ENCODE assay signal across 1 cellular context in genomic region chr5:177409043-177409801, GRCh38.
A peak's percentile ranks its signal among the peaks of the same experiment; 100 is the strongest.
TF ChIP-seq lines count a peak whose summit lies in the region.

F12 (minus strand) TSS chr5:177409564; CDS start chr5:177409527, 37 bp downstream.

TF ChIP-seq in HepG2, 621 proteins besides CTCF, POLR2A, EP300 and RAD21 (continued from another document and continues in another):
- TF ChIP-seq BCLAF1 (IDR thresholded peaks at IDR 0.05) (no peak), ZMYM2 (CRISPR knock-in tag; IDR thresholded peaks at IDR 0.05) (peak; percentile 76; the same call in 1 of the 2 replicates), ETV5 (CRISPR knock-in tag; IDR thresholded peaks at IDR 0.05; ENCODE audit: borderline replicate concordance) (peak; percentile 62; the same call in 1 of the 2 replicates), ETV6 (CRISPR knock-in tag; conservative IDR thresholded peaks at IDR 0.05) (no peak), ZBTB21 (CRISPR knock-in tag; IDR thresholded peaks at IDR 0.05) (no peak), SRY (CRISPR knock-in tag; IDR thresholded peaks at IDR 0.05) (no peak), ATM (IDR thresholded peaks at IDR 0.05; ENCODE audit: borderline replicate concordance) (no peak), RFXANK (CRISPR knock-in tag; IDR thresholded peaks at IDR 0.05) (no peak), NR2F1 (CRISPR knock-in tag; IDR thresholded peaks at IDR 0.05) (peak in 1 of 2 experiments; percentile 60; a peak in 1 of 4 replicates), SNAPC4 (CRISPR knock-in tag; IDR thresholded peaks at IDR 0.05) (no peak), ZNF773 (CRISPR knock-in tag; IDR thresholded peaks at IDR 0.05; ENCODE audit: borderline replicate concordance) (no peak), ZNF160 (CRISPR knock-in tag; IDR thresholded peaks at IDR 0.05) (no peak), CC2D1A (CRISPR knock-in tag; IDR thresholded peaks at IDR 0.05) (no peak), ZNF20 (CRISPR knock-in tag; IDR thresholded peaks at IDR 0.05) (no peak), ZNF576 (CRISPR knock-in tag; IDR thresholded peaks at IDR 0.05) (no peak), ZNF766 (CRISPR knock-in tag; IDR thresholded peaks at IDR 0.05; ENCODE audit: borderline replicate concordance) (no peak), MYC (CRISPR knock-in tag; IDR thresholded peaks at IDR 0.05; ENCODE audit: borderline replicate concordance) (peak; percentile 65; the same call in 1 of the 2 replicates), ZNF546 (CRISPR knock-in tag; conservative IDR thresholded peaks at IDR 0.05) (no peak), ZNF205 (CRISPR knock-in tag; IDR thresholded peaks at IDR 0.05) (no peak), SMYD3 (CRISPR knock-in tag; IDR thresholded peaks at IDR 0.05) (no peak), ZNF660 (CRISPR knock-in tag; IDR thresholded peaks at IDR 0.05; ENCODE audit: borderline replicate concordance, low read depth) (no peak), STAG1 (CRISPR knock-in tag; IDR thresholded peaks at IDR 0.05) (no peak), ZBTB3 (CRISPR knock-in tag; IDR thresholded peaks at IDR 0.05; ENCODE audit: borderline replicate concordance, low read depth) (no peak), ZMAT3 (CRISPR knock-in tag; conservative IDR thresholded peaks at IDR 0.05) (no peak), XBP1 (CRISPR knock-in tag; IDR thresholded peaks at IDR 0.05) (no peak), RARG (CRISPR knock-in tag; IDR thresholded peaks at IDR 0.05; ENCODE audit: low read depth) (no peak), ZNF232 (CRISPR knock-in tag; IDR thresholded peaks at IDR 0.05; ENCODE audit: borderline replicate concordance) (no peak), ZNF17 (CRISPR knock-in tag; IDR thresholded peaks at IDR 0.05) (no peak), TMF1 (CRISPR knock-in tag; IDR thresholded peaks at IDR 0.05; ENCODE audit: low read depth) (no peak), HOXA9 (CRISPR knock-in tag; IDR thresholded peaks at IDR 0.05; ENCODE audit: borderline replicate concordance) (no peak), PREB (CRISPR knock-in tag; IDR thresholded peaks at IDR 0.05) (no peak), ZC3H13 (CRISPR knock-in tag; IDR thresholded peaks at IDR 0.05) (no peak), TFDP1 (CRISPR knock-in tag; IDR thresholded peaks at IDR 0.05; ENCODE audit: borderline replicate concordance) (no peak), HNF4G (IDR thresholded peaks at IDR 0.05; ENCODE audit: borderline replicate concordance, low read depth, low read length) (peak; percentile 96), HNF4G (CRISPR knock-in tag; IDR thresholded peaks at IDR 0.05; ENCODE audit: borderline replicate concordance, low read depth) (peak; percentile 90), ZNF780A (CRISPR knock-in tag; IDR thresholded peaks at IDR 0.05) (no peak), MTF2 (CRISPR knock-in tag; IDR thresholded peaks at IDR 0.05; ENCODE audit: borderline replicate concordance) (no peak), ZBTB1 (CRISPR knock-in tag; IDR thresholded peaks at IDR 0.05; ENCODE audit: borderline replicate concordance) (no peak), ZNF367 (CRISPR knock-in tag; IDR thresholded peaks at IDR 0.05; ENCODE audit: borderline replicate concordance) (no peak), HOXA5 (CRISPR knock-in tag; IDR thresholded peaks at IDR 0.05) (no peak), ZNF598 (CRISPR knock-in tag; IDR thresholded peaks at IDR 0.05; ENCODE audit: borderline replicate concordance) (no peak), RFX5 (IDR thresholded peaks at IDR 0.05; ENCODE audit: low read depth, low read length) (no peak), FIP1L1 (IDR thresholded peaks at IDR 0.05; ENCODE audit: borderline replicate concordance, insufficient read depth, low read depth, low read length) (no peak), TCF7L2 (IDR thresholded peaks at IDR 0.05; ENCODE audit: low read depth, low read length) (no peak), ZNF558 (CRISPR knock-in tag; IDR thresholded peaks at IDR 0.05; ENCODE audit: borderline replicate concordance) (no peak), ATF6 (CRISPR knock-in tag; conservative IDR thresholded peaks at IDR 0.05) (no peak), TRIM24 (CRISPR knock-in tag; IDR thresholded peaks at IDR 0.05) (no peak), ZNF276 (CRISPR knock-in tag; IDR thresholded peaks at IDR 0.05; ENCODE audit: low read depth) (no peak), ZNF382 (CRISPR knock-in tag; IDR thresholded peaks at IDR 0.05; ENCODE audit: borderline replicate concordance) (no peak), ATF2 (CRISPR knock-in tag; IDR thresholded peaks at IDR 0.05) (no peak), GABPA (IDR thresholded peaks at IDR 0.05; ENCODE audit: low read depth, low read length) (no peak), GABPA (CRISPR knock-in tag; IDR thresholded peaks at IDR 0.05; ENCODE audit: low read depth) (0 out of 2 replicates have a peak, but pooled peaks have one; percentile 34), ZSCAN20 (CRISPR knock-in tag; IDR thresholded peaks at IDR 0.05; ENCODE audit: borderline replicate concordance) (no peak), GMEB1 (CRISPR knock-in tag; IDR thresholded peaks at IDR 0.05; ENCODE audit: borderline replicate concordance) (no peak; the same call in 1 of the 2 replicates)
